In the genomic region with DNA sequence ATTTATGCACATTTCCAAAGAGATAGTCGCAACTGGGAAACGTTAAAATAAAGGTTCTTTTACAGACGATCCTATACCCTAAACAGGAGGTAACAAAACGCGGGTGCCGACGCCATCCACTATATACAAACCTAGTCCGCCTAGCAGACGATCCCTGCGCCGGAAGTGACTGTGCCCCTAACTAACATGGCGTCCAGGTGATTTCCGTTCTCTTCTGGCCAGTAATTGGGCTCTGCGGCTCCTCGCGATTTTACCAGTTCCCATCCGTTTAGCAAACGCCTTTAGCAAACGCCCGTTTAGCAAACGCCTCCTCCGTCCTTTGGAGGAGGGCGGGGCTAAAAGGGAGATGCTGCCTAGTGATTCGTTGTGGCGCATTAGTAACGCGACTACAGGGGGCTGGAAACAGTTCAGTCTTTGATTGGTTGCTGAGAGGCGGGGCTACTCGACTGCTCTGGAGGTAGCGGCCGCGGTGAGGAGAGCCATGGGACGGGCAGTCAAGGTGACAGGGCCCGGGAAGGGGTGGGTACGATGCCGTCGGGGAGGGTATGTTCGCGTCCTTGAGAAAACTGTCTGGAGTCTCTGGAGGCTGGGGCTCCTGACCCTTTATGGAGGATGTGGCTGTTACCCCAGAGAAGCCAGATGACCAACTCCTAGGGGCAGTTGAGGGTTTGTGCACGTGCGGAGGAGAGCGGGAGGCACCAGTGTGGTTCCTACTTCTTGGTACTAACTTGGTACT, we compare ENCODE assay signal across 8 cellular contexts. TPM values are rescaled to one million over a fixed set of nuclear protein-coding genes. Genes with fewer than 3 reads are reported as not detected.
A peak's percentile ranks its signal among the peaks of the same experiment; 100 is the strongest.
DNase-seq lines count a peak whose midpoint lies in the region; ATAC-seq lines count a peak whose summit lies in the region.

A gene (plus strand): TSS at position 405 of the 736 bp plus-strand sequence. CDS start 77 bp downstream, at position 482.

- H3K4me1 Mint-ChIP-seq in CD8-positive, alpha-beta memory T cell, result peaks cover 41 to 62% (median 53%) of the 10 kb centered on the region in 3 donors

- peak within 1 kb of the TSS; percentile 79 for H3K4me3 ChIP-seq in CD8-positive, alpha-beta memory T cell (ENCODE audit: low read length)

- CTCF ChIA-PET in CD8-positive, alpha-beta memory T cell (lab: Charles Lee), result interaction anchor here (0.6 to 1.9 kb wide), 6 partner anchors 39 to 211 kb away, joined by 3 to 5 read pairs (median 3); no protein-coding TSS in a partner anchor

- peak within 1 kb of the TSS; percentile 80 for H3K27ac ChIP-seq in CD8-positive, alpha-beta memory T cell (ENCODE audit: low read depth, low read length)

- peak; percentile 98 for ATAC-seq in GM19468 (IDR thresholded peaks at IDR 0.05; ENCODE audit: extremely low read depth, unreplicated experiment)

- POLR2A ChIA-PET in CD8-positive, alpha-beta memory T cell (lab: Charles Lee), result interaction anchor here (1.0 to 1.9 kb wide), 2 partner anchors 82 to 94 kb away, joined by 6 to 13 read pairs; a partner anchor contains a TSS

- no peaks in the 10 kb centered on the region for H3K27me3 ChIP-seq in CD8-positive, alpha-beta memory T cell (ENCODE audit: insufficient read depth, low read length, poor library complexity, severe bottlenecking)

- H3K27me3 Mint-ChIP-seq in CD8-positive, alpha-beta memory T cell, result no peaks in the 10 kb centered on the region

- peaks cover 0 to 11% (median 3%) of the 10 kb centered on the region in 3 donors for H3K36me3 Mint-ChIP-seq in CD8-positive, alpha-beta memory T cell

- peak within 1 kb of the TSS; percentile 94 to 100 (median 98) for H3K4me3 Mint-ChIP-seq in CD8-positive, alpha-beta memory T cell

- H3K9me3 ChIP-seq in CD8-positive, alpha-beta memory T cell (ENCODE audit: low read length), result no peaks in the 10 kb centered on the region

- DNase-seq in CD8-positive, alpha-beta memory T cell, result peak; percentile 90 to 98 (median 95)
- peak; percentile 98 for DNase-seq in HS-5 (ENCODE audit: low read depth)
- DNase-seq in NK-92 treated with Interleukin-12 subunit alpha and Interleukin-12 subunit beta, amount 100 ng/mL, for 24 hours (lab: John Stamatoyannopoulos, UW), result peak; percentile 95
- peak; percentile 92 for DNase-seq in activated CD8-positive, alpha-beta memory T cell treated with anti-CD3 and anti-CD28 coated beads for 24 hours
- DNase-seq in effector CD8-positive, alpha-beta T cell (lab: John Stamatoyannopoulos, UW), result peak; percentile 92
- DNase-seq in lung microvascular endothelial cell (ENCODE audit: low read depth in 2 of 2), result peak; percentile 99
- peak; percentile 86 to 96 (median 93) for DNase-seq in stimulated activated CD4-positive, alpha-beta T cell treated with anti-CD3 and anti-CD28 coated beads, TNF-alpha, amount 100 ng/mL, for 48 hours (ENCODE audit: low read depth in 3 of 3)

- H3K27ac Mint-ChIP-seq in CD8-positive, alpha-beta memory T cell, result peak within 1 kb of the TSS; percentile 88 to 99 (median 98)

- H3K36me3 ChIP-seq in CD8-positive, alpha-beta memory T cell (ENCODE audit: insufficient read depth, low read length), result no peaks in the 10 kb centered on the region

- H3K4me1 ChIP-seq in CD8-positive, alpha-beta memory T cell (ENCODE audit: insufficient read depth, low read length), result peaks cover 18% of the 10 kb centered on the region

- H3K9me3 Mint-ChIP-seq in CD8-positive, alpha-beta memory T cell, result no peaks in the 10 kb centered on the region

RNA-seq across cellular contexts. Expression of the gene that starts here (rescaled TPM):
- total RNA-seq in CD8-positive, alpha-beta memory T cell, result 10 to 100 TPM; 22.7 to 24.1 TPM
- polyA plus RNA-seq in CD8-positive, alpha-beta memory T cell, result 9.0 TPM
- 3.1 and 4.4 TPM in 2 replicates for total RNA-seq in lung microvascular endothelial cell

Comparison
In these comparisons a context has a peak if more than half of its experiments do, and no peak if none do; other contexts are left out.
1. Peak in every context shown above with its lines: DNase-seq, ATAC-seq, H3K4me3 ChIP-seq and H3K27ac ChIP-seq.